ENCODE assay signal across 7 cellular contexts in genomic region chr20:3470208-3470626, GRCh38. TPM values are rescaled to one million over a fixed set of nuclear protein-coding genes. Genes with fewer than 3 reads are reported as not detected.
DNase-seq lines count a peak whose midpoint lies in the region; ATAC-seq, FAIRE-seq and TF ChIP-seq lines count a peak whose summit lies in the region.

No MANE protein-coding gene starts in this region.

- H3K27me3 ChIP-seq in HUES6 (ENCODE audit: control insufficient read depth, insufficient read depth, low read length) (peaks cover 53% of the 10 kb centered on the region), keratinocyte (ENCODE audit: control insufficient read depth, extremely low read depth, insufficient read depth, low read length) (no peaks in the 10 kb centered on the region), stomach smooth muscle (ENCODE audit: control insufficient read depth in 1 of 2, insufficient read depth in 2 of 2, low read length in 2 of 2) (no peaks in the 10 kb centered on the region)

- H3K9me3 ChIP-seq in HUES6 (ENCODE audit: control insufficient read depth, insufficient read depth, low read depth, low read length): no peaks in the 10 kb centered on the region
- H3K9me3 ChIP-seq in keratinocyte (ENCODE audit: control insufficient read depth, low read depth, low read length): no peaks in the 10 kb centered on the region
- H3K9me3 ChIP-seq in stomach smooth muscle (ENCODE audit: control insufficient read depth in 2 of 2, low read length in 2 of 2): no peaks in the 10 kb centered on the region

- no peak overlapping the region; the same call in 1 of the 2 replicates for H3K27ac ChIP-seq in HUES6 (ENCODE audit: low read depth, low read length)
- H3K27ac ChIP-seq in keratinocyte (ENCODE audit: control insufficient read depth, insufficient read depth, low read length): peak overlapping the region; percentile 42
- H3K27ac ChIP-seq in stomach smooth muscle (ENCODE audit: low read length): peak overlapping the region; percentile 76

- no peak for TF ChIP-seq CTCF in keratinocyte (optimal IDR thresholded peaks at IDR 0.05 in 1 of 3, IDR thresholded peaks at IDR 0.05 in 1 of 3, conservative IDR thresholded peaks at IDR 0.05 in 1 of 3; ENCODE audit: extremely low read depth in 1 of 3, insufficient read depth in 2 of 3, low read length in 3 of 3)

- no peaks in the 10 kb centered on the region for H4K20me1 ChIP-seq in keratinocyte (ENCODE audit: control insufficient read depth, extremely low read depth, insufficient read depth, low read length)

- no peaks in the 10 kb centered on the region for H3K36me3 ChIP-seq in HUES6 (ENCODE audit: control insufficient read depth, insufficient read depth, low read length)
- H3K36me3 ChIP-seq in keratinocyte (ENCODE audit: control insufficient read depth in 2 of 2, extremely low read depth in 1 of 2, insufficient read depth in 2 of 2, low read length in 2 of 2): peaks cover 0 to 5% of the 10 kb centered on the region in 2 experiments
- H3K36me3 ChIP-seq in stomach smooth muscle (ENCODE audit: control insufficient read depth in 2 of 2, insufficient read depth in 2 of 2, low read length in 2 of 2): no peaks in the 10 kb centered on the region

- peak overlapping the region; percentile 93 for H3K4me3 Mint-ChIP-seq in activated naive CD8-positive, alpha-beta T cell treated with anti-CD3 and anti-CD28 coated beads, Interleukin-2, amount 10 ng/mL, durations not matched to agents 7 days and 5 days

- H3K9me3 Mint-ChIP-seq in activated naive CD8-positive, alpha-beta T cell treated with anti-CD3 and anti-CD28 coated beads, Interleukin-2, amount 10 ng/mL, durations not matched to agents 7 days and 5 days: no peaks in the 10 kb centered on the region

- POLR2A ChIA-PET in activated naive CD8-positive, alpha-beta T cell treated with anti-CD3 and anti-CD28 coated beads, Interleukin-2, amount 10 ng/mL, durations not matched to agents 7 days and 5 days (lab: Charles Lee): interaction anchor here (1.0 to 1.4 kb wide), 2 partner anchors 50 to 61 kb away, joined by 7 read pairs; no protein-coding TSS in a partner anchor

- peak overlapping the region; percentile 56 for H3K27ac Mint-ChIP-seq in activated naive CD8-positive, alpha-beta T cell treated with anti-CD3 and anti-CD28 coated beads, Interleukin-2, amount 10 ng/mL, durations not matched to agents 7 days and 5 days

- H3K79me2 ChIP-seq in keratinocyte (ENCODE audit: control insufficient read depth, insufficient read depth, low read length): peaks cover 36% of the 10 kb centered on the region

- peaks cover 17% of the 10 kb centered on the region for H3K27me3 Mint-ChIP-seq in activated naive CD8-positive, alpha-beta T cell treated with anti-CD3 and anti-CD28 coated beads, Interleukin-2, amount 10 ng/mL, durations not matched to agents 7 days and 5 days

- dilution Hi-C loops in keratinocyte (cut with MboI; ENCODE audit: extremely low pct_ligation_motif_present, low sequenced_read_pairs): no loop called here

- H3K4me1 Mint-ChIP-seq in activated naive CD8-positive, alpha-beta T cell treated with anti-CD3 and anti-CD28 coated beads, Interleukin-2, amount 10 ng/mL, durations not matched to agents 7 days and 5 days: peaks cover 27% of the 10 kb centered on the region

- ATAC-seq in activated naive CD8-positive, alpha-beta T cell treated with anti-CD3 and anti-CD28 coated beads, Interleukin-2, amount 10 ng/mL, durations not matched to agents 7 days and 5 days (ENCODE audit: low read depth): no peak

- peak overlapping the region; percentile 98 for H3K4me3 ChIP-seq in HUES6 (ENCODE audit: low read depth, low read length)
- H3K4me3 ChIP-seq in keratinocyte (ENCODE audit: control insufficient read depth in 2 of 3, extremely low read depth in 1 of 3, insufficient read depth in 2 of 3, low read depth in 1 of 3, low read length in 3 of 3): peak overlapping the region; percentile 72 to 88 (median 72)
- peak overlapping the region; percentile 79 to 92 for H3K4me3 ChIP-seq in stomach smooth muscle (ENCODE audit: low read length in 2 of 2)

- H3K4me2 ChIP-seq in keratinocyte (ENCODE audit: control insufficient read depth, extremely low read depth, insufficient read depth, low read depth, low read length): peak overlapping the region; percentile 82

- peak overlapping the region; percentile 93 for H2AFZ ChIP-seq in keratinocyte (ENCODE audit: control insufficient read depth, low read length)

- peaks cover 7% of the 10 kb centered on the region for H3K36me3 Mint-ChIP-seq in activated naive CD8-positive, alpha-beta T cell treated with anti-CD3 and anti-CD28 coated beads, Interleukin-2, amount 10 ng/mL, durations not matched to agents 7 days and 5 days

- no peak for FAIRE-seq in keratinocyte (lab: Jason Lieb, UNC)

- H3K9me1 ChIP-seq in keratinocyte (ENCODE audit: control insufficient read depth, extremely low read depth, insufficient read depth, low read length): peaks cover 4% of the 10 kb centered on the region

- H3K4me1 ChIP-seq in HUES6 (ENCODE audit: control insufficient read depth, insufficient read depth, low read length): peaks cover 6% of the 10 kb centered on the region; the same call in 1 of the 2 replicates
- peaks cover 11% of the 10 kb centered on the region for H3K4me1 ChIP-seq in keratinocyte (ENCODE audit: control insufficient read depth, extremely low read depth, insufficient read depth, low read length)
- peaks cover 30% of the 10 kb centered on the region for H3K4me1 ChIP-seq in stomach smooth muscle (ENCODE audit: control insufficient read depth, insufficient read depth, low read length)

- no peak for DNase-seq in activated naive CD8-positive, alpha-beta T cell treated with anti-CD3 and anti-CD28 coated beads, Interleukin-2, amount 10 ng/mL, durations not matched to agents 7 days and 5 days
- DNase-seq in keratinocyte (ENCODE audit: low read depth, low spot score) (no peak), NCI-H146 treated with DMSO at 0.1 percent for 48 hours (lab: John Stamatoyannopoulos, UW; ENCODE audit: unreplicated experiment) (no peak), NCI-H128 (lab: John Stamatoyannopoulos, UW; ENCODE audit: unreplicated experiment) (no peak), iPS-NIHi11 (ENCODE audit: low spot score) (no peak)

- H3K9ac ChIP-seq in HUES6 (ENCODE audit: low read length) (peak overlapping the region; percentile 80), keratinocyte (ENCODE audit: control insufficient read depth, extremely low read depth, insufficient read depth, low read length) (peak overlapping the region; percentile 84), stomach smooth muscle (ENCODE audit: low read length in 2 of 2) (peak overlapping the region; percentile 87)

RNA-seq across cellular contexts. Expression of gene ATRN, which starts 0.6 kb away (rescaled TPM):
- 10 to 100 TPM in 1 of 2 experiments, 1 to 10 TPM in 1; 9.8 to 10.7 TPM for total RNA-seq in activated naive CD8-positive, alpha-beta T cell treated with anti-CD3 and anti-CD28 coated beads, Interleukin-2, amount 10 ng/mL, durations not matched to agents 7 days and 5 days
- polyA plus RNA-seq in keratinocyte: 46.9 to 61.1 TPM (median 49.9 TPM) in 3 replicates
- 10.8 TPM for polyA plus RNA-seq in keratinocyte (2011; ENCODE audit: low read depth)
- polyA plus RNA-seq in keratinocyte (2011; cell fraction: cytosol; rRNA removed): 13.6 and 20.8 TPM in 2 replicates
- 83.1 and 92.8 TPM in 2 replicates for polyA plus RNA-seq in keratinocyte (2011; cell fraction: nucleus; rRNA removed)
- polyA plus RNA-seq in keratinocyte (2012; ENCODE audit: low replicate concordance): 19.9 and 32.1 TPM in 2 replicates
- polyA minus RNA-seq in keratinocyte: 64.3 to 134 TPM (median 123 TPM) in 3 replicates
- polyA minus RNA-seq in keratinocyte (2011; cell fraction: cytosol; rRNA and poly(A)+ RNA removed): 34.5 TPM
- polyA minus RNA-seq in keratinocyte (2011; cell fraction: nucleus; rRNA and poly(A)+ RNA removed): 131 and 243 TPM in 2 replicates
